Comparison of ENCODE assay signal across 21 cellular contexts in genomic region chr9:110160685-110161084, GRCh38. TPM values are rescaled to one million over a fixed set of nuclear protein-coding genes. Genes with fewer than 3 reads are reported as not detected.
DNase-seq lines count a peak whose midpoint lies in the region; ATAC-seq, FAIRE-seq and TF ChIP-seq lines count a peak whose summit lies in the region.
"Had no signal": no experiment of that assay in that cellular context is flagged by ENCODE, and none has a peak within 500 bp of the region (broad histone marks: within the 10 kb centered on the region; RNA-seq: fewer than 3 reads in every experiment).

No MANE protein-coding gene starts in this region.

- no peak for TF ChIP-seq CTCF in HFFc6 (IDR thresholded peaks at IDR 0.05)
- no peak for TF ChIP-seq CTCF in GM12878 (IDR thresholded peaks at IDR 0.05 in 2 of 3, conservative IDR thresholded peaks at IDR 0.05 in 1 of 3; ENCODE audit: control insufficient read depth in 2 of 3, extremely low read depth in 1 of 3, insufficient read depth in 1 of 3, low read depth in 3 of 3, low read length in 3 of 3)

- no peak overlapping the region for H3K9ac ChIP-seq in GM12878 (ENCODE audit: control insufficient read depth, insufficient read depth, low read length)

- CTCF ChIA-PET in GM12878 (lab: Yijun Ruan, JAX): interaction anchor here (1.2 kb wide), 1 partner anchor 12 kb away, joined by 4 read pairs; no protein-coding TSS in a partner anchor

- H3K27me3 ChIP-seq in GM12878 (replicated peaks in 1 of 2; ENCODE audit: control insufficient read depth in 2 of 2, insufficient read depth in 2 of 2, low read length in 1 of 2): no peaks in the 10 kb centered on the region

- POLR2A ChIA-PET in GM12878 (lab: Charles Lee): interaction anchor here (1.0 kb wide), 1 partner anchor 88 kb away, joined by 4 read pairs; no protein-coding TSS in a partner anchor

- H3K4me1 ChIP-seq in GM12878 (ENCODE audit: control insufficient read depth, insufficient read depth, low read length): peaks cover 51% of the 10 kb centered on the region

- RAD21 ChIA-PET in GM12878 (lab: Charles Lee; ENCODE audit: unreplicated experiment): interaction anchor here (0.8 to 1.2 kb wide), 2 partner anchors 12 to 253 kb away, joined by 3 to 4 read pairs; no protein-coding TSS in a partner anchor

- intact Hi-C loops in activated CD4-positive, alpha-beta T cell treated with anti-CD3 and anti-CD28 coated beads, Interleukin-2, amount 10 ng/mL, durations not matched to agents 24 days and 14 days (cut with micrococcal nuclease): no loop called here
- intact Hi-C loops in GM12878 (cut with micrococcal nuclease; ENCODE audit: unreplicated experiment): no loop called here

- H2AFZ ChIP-seq in GM12878 (ENCODE audit: control insufficient read depth, low read depth, low read length): no peak overlapping the region

- no peak for TF ChIP-seq RAD21 in GM12878 (IDR thresholded peaks at IDR 0.05; ENCODE audit: insufficient read depth, low read depth, low read length)

- peak overlapping the region; percentile 46 for H3K4me2 ChIP-seq in GM12878 (ENCODE audit: control insufficient read depth, insufficient read depth)

- no peaks in the 10 kb centered on the region for H3K27me3 Mint-ChIP-seq in activated CD4-positive, alpha-beta T cell treated with anti-CD3 and anti-CD28 coated beads, Interleukin-2, amount 10 ng/mL, durations not matched to agents 24 days and 14 days
- H3K27me3 Mint-ChIP-seq in HFFc6 (ENCODE audit: insufficient read depth): peaks cover 3% of the 10 kb centered on the region; the same call in 1 of the 2 replicates
- H3K27me3 Mint-ChIP-seq in stimulated activated naive B cell treated with anti-CD40 and anti-IgM and Interleukin-4, amounts not matched to agents 10 μg/mL and 1 μg/mL and 100 μg/mL, for 72 hours: no peaks in the 10 kb centered on the region

- peak overlapping the region; percentile 65 for H3K4me3 Mint-ChIP-seq in activated CD4-positive, alpha-beta T cell treated with anti-CD3 and anti-CD28 coated beads, Interleukin-2, amount 10 ng/mL, durations not matched to agents 24 days and 14 days
- H3K4me3 Mint-ChIP-seq in HFFc6: no peak overlapping the region
- peak overlapping the region in 1 of 2 donors; percentile 22 for H3K4me3 Mint-ChIP-seq in stimulated activated naive B cell treated with anti-CD40 and anti-IgM and Interleukin-4, amounts not matched to agents 10 μg/mL and 1 μg/mL and 100 μg/mL, for 72 hours

- ATAC-seq in GM12878 (no peak; the same call in 2 of the 3 replicates), GM21381 (IDR thresholded peaks at IDR 0.05; ENCODE audit: unreplicated experiment) (no peak)
- ATAC-seq in stimulated activated naive B cell treated with anti-CD40 and anti-IgM and Interleukin-4, amounts not matched to agents 10 μg/mL and 1 μg/mL and 100 μg/mL, for 72 hours (replicated peaks): no peak
- ATAC-seq: HepG2 had no signal

- H4K20me1 ChIP-seq in GM12878 (ENCODE audit: control insufficient read depth, insufficient read depth): peaks cover 4% of the 10 kb centered on the region

- H3K27ac ChIP-seq in GM12878 (ENCODE audit: control insufficient read depth, insufficient read depth): 0 out of 2 replicates have a peak overlapping the region, but pooled peaks have one; percentile 20
- H3K27ac ChIP-seq: C4-2B had no signal

- peaks cover 16 to 28% of the 10 kb centered on the region in 2 experiments; a peak in 3 of 4 replicates for H3K36me3 ChIP-seq in GM12878 (ENCODE audit: control insufficient read depth in 2 of 2, insufficient read depth in 2 of 2, low read length in 1 of 2)

- H3K4me1 Mint-ChIP-seq in activated CD4-positive, alpha-beta T cell treated with anti-CD3 and anti-CD28 coated beads, Interleukin-2, amount 10 ng/mL, durations not matched to agents 24 days and 14 days: peaks cover 70% of the 10 kb centered on the region
- H3K4me1 Mint-ChIP-seq in HFFc6 (ENCODE audit: low read depth): peaks cover 41% of the 10 kb centered on the region
- peaks cover 63 to 80% of the 10 kb centered on the region in 2 donors for H3K4me1 Mint-ChIP-seq in stimulated activated naive B cell treated with anti-CD40 and anti-IgM and Interleukin-4, amounts not matched to agents 10 μg/mL and 1 μg/mL and 100 μg/mL, for 72 hours

- no peak for TF ChIP-seq POLR2A in GM12878 (IDR thresholded peaks at IDR 0.05; ENCODE audit: low read depth, low read length)

- H3K4me3 ChIP-seq in GM12878: no peak overlapping the region

- H3K27ac Mint-ChIP-seq in activated CD4-positive, alpha-beta T cell treated with anti-CD3 and anti-CD28 coated beads, Interleukin-2, amount 10 ng/mL, durations not matched to agents 24 days and 14 days: peak overlapping the region; percentile 84
- H3K27ac Mint-ChIP-seq in HFFc6: peak overlapping the region; percentile 54
- peak overlapping the region; percentile 89 for H3K27ac Mint-ChIP-seq in stimulated activated naive B cell treated with anti-CD40 and anti-IgM and Interleukin-4, amounts not matched to agents 10 μg/mL and 1 μg/mL and 100 μg/mL, for 72 hours

- peaks cover 60% of the 10 kb centered on the region for H3K36me3 Mint-ChIP-seq in activated CD4-positive, alpha-beta T cell treated with anti-CD3 and anti-CD28 coated beads, Interleukin-2, amount 10 ng/mL, durations not matched to agents 24 days and 14 days (ENCODE audit: low read depth)
- peaks cover 24% of the 10 kb centered on the region for H3K36me3 Mint-ChIP-seq in HFFc6 (ENCODE audit: low read depth)
- H3K36me3 Mint-ChIP-seq in stimulated activated naive B cell treated with anti-CD40 and anti-IgM and Interleukin-4, amounts not matched to agents 10 μg/mL and 1 μg/mL and 100 μg/mL, for 72 hours: peaks cover 60 to 85% of the 10 kb centered on the region in 2 donors

- TF ChIP-seq EP300 in GM12878 (IDR thresholded peaks at IDR 0.05; ENCODE audit: borderline replicate concordance in 1 of 2, control insufficient read depth in 1 of 2, low read depth in 2 of 2, low read length in 2 of 2): no peak

- no peak for DNase-seq in activated CD4-positive, alpha-beta T cell treated with anti-CD3 and anti-CD28 coated beads, Interleukin-2, amount 10 ng/mL, durations not matched to agents 24 days and 14 days
- DNase-seq in activated CD4-positive, alpha-beta T cell treated with anti-CD3 and anti-CD28 coated beads for 48 hours: no peak
- DNase-seq in HFFc6 (no peak), GM12878 (ENCODE audit: low read depth, low spot score) (no peak), HuH-7 (ENCODE audit: low spot score) (no peak), cortex of kidney (lab: John Stamatoyannopoulos, UW) (no peak)
- no peak for DNase-seq in stimulated activated naive B cell treated with anti-CD40 and anti-IgM and Interleukin-4, amounts not matched to agents 10 μg/mL and 1 μg/mL and 100 μg/mL, for 72 hours
- DNase-seq: COR-L47, MV-4-11, NCI-H1436, NCI-H2029 treated with DMSO at 0.1 percent for 48 hours, NCI-H510A, NCI-H82, SHP77 treated with DMSO at 0.1 percent for 48 hours had no signal

- no TSS peak for BruUV-seq in GM12878 (replicated peaks; lab: Mats Ljungman, UMichigan)

- whole genome bisulfite sequencing in GM12878 (ENCODE audit: insufficient coverage, insufficient replicate concordance, low lambda C conversion rate, missing lambda C conversion rate): 93% methylated on average over 7 of the region's 7 CpGs

- in situ Hi-C loops in GM12878 (cut with MboI): no loop called here

- SMC1A ChIA-PET in GM12878 (lab: Charles Lee; ENCODE audit: uncharacterized antibody, unreplicated experiment): interaction anchor here (0.7 to 0.9 kb wide), 2 partner anchors 55 to 254 kb away, joined by 3 read pairs; no protein-coding TSS in a partner anchor

- peaks cover 87% of the 10 kb centered on the region for H3K79me2 ChIP-seq in GM12878 (ENCODE audit: control insufficient read depth, insufficient read depth, low read length)

- peaks cover 10% of the 10 kb centered on the region for H3K9me3 Mint-ChIP-seq in activated CD4-positive, alpha-beta T cell treated with anti-CD3 and anti-CD28 coated beads, Interleukin-2, amount 10 ng/mL, durations not matched to agents 24 days and 14 days
- H3K9me3 Mint-ChIP-seq in HFFc6: no peaks in the 10 kb centered on the region
- no peaks in the 10 kb centered on the region for H3K9me3 Mint-ChIP-seq in stimulated activated naive B cell treated with anti-CD40 and anti-IgM and Interleukin-4, amounts not matched to agents 10 μg/mL and 1 μg/mL and 100 μg/mL, for 72 hours

- H3K9me3 ChIP-seq in GM12878 (replicated peaks; ENCODE audit: control insufficient read depth, insufficient read depth, low read length): no peaks in the 10 kb centered on the region

- no peak for FAIRE-seq in GM12878 (lab: Jason Lieb, UNC)
- FAIRE-seq: G401.6, H54, HepG2 had no signal

TF ChIP-seq in GM12878, 131 proteins besides CTCF, POLR2A, EP300 and RAD21 (continues in another document):
- TF ChIP-seq EED (IDR thresholded peaks at IDR 0.05; ENCODE audit: low read depth) (peak; percentile 72), CREB1 (IDR thresholded peaks at IDR 0.05; ENCODE audit: low read depth) (peak; percentile 84), ETV6 (conservative IDR thresholded peaks at IDR 0.05 in 1 of 2, IDR thresholded peaks at IDR 0.05 in 1 of 2; ENCODE audit: borderline replicate concordance in 1 of 2, low read depth in 1 of 2) (peak in 1 of 2 experiments; percentile 17; a peak in 1 of 4 replicates)

RNA-seq across cellular contexts. Expression of gene C9orf152, which starts 47.3 kb away (rescaled TPM):
- not detected in 2 replicates for total RNA-seq in activated CD4-positive, alpha-beta T cell treated with anti-CD3 and anti-CD28 coated beads, Interleukin-2, amount 10 ng/mL, durations not matched to agents 24 days and 14 days
- not detected for total RNA-seq in HFFc6 (2021; fragmentation: NEBNext Ultra II Directional; extraction: Animal tissue kit (Norgen Biotek cat#: 25700))
- not detected in 2 replicates for total RNA-seq in GM12878 (2013; cell fraction: nucleolus; rRNA removed)
- not detected in 2 replicates for total RNA-seq in GM12878 (2014; rRNA removed)
- not detected in 2 replicates for total RNA-seq in GM12878 (2014; rRNA removed; fragmentation: Illumina TruSeq; extraction: Trizol)
- total RNA-seq in GM12878 (2021): not detected in 2 replicates
- polyA plus RNA-seq in GM12878 (2011; ENCODE audit: low read depth): not detected
- 0.04 TPM in 1 of 2 replicates, not detected in the other for polyA plus RNA-seq in GM12878 (2011; rRNA removed)
- polyA plus RNA-seq in GM12878 (2011; cell fraction: cytosol; rRNA removed): not detected in 2 replicates
- not detected in 2 replicates for polyA plus RNA-seq in GM12878 (2011; cell fraction: nucleus; rRNA removed)
- 0.04 and 0.16 TPM in 2 replicates for polyA plus RNA-seq in GM12878 (2012)
- not detected in 2 replicates for polyA plus RNA-seq in GM12878 (2014; fragmentation: Illumina TruSeq; extraction: Trizol)
- not detected for polyA plus RNA-seq in GM12878 (2014; fragmentation: Nextera tagmentation; extraction: Ambion mirVana)
- not detected in 2 replicates for polyA plus RNA-seq in GM12878 (2014; rRNA removed)
- not detected for polyA plus RNA-seq in GM12878 (2016; fragmentation: Nextera tagmentation; extraction: Ambion mirVana)
- polyA minus RNA-seq in GM12878 (2011; rRNA and poly(A)+ RNA removed): not detected in 2 replicates
- polyA minus RNA-seq in GM12878 (2011; cell fraction: cytosol; rRNA and poly(A)+ RNA removed): not detected in 2 replicates
- 0.12 TPM in 1 of 2 replicates, not detected in the other for polyA minus RNA-seq in GM12878 (2011; cell fraction: nucleus; rRNA and poly(A)+ RNA removed)
- total RNA-seq: A172, LHCN-M2 had no signal
